Comparison of ENCODE assay signal across 16 cellular contexts in the genomic region with DNA sequence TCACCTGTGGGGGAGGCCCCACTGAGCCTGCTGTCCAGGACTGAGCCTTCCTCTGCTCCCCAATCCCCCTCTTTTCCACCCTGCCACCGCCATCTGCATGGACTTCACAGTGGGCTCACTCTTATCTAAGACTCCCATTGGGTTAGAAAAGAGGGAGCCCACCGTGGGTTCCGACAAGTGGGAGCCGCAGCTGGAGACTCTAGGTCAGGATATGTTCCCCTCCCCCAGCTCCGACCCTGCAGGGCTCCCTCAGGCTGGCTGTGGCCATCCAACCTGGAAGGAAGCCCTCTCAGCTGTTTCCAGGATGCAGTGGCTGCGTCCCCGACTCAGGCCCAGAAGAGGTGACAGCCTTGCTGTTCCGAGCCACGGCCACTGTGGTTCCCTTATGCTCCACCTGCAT. TPM values are rescaled to one million over a fixed set of nuclear protein-coding genes. Genes with fewer than 3 reads are reported as not detected.
"Had no signal": no experiment of that assay in that cellular context is flagged by ENCODE, and none has a peak within 500 bp of the region (broad histone marks: within the 10 kb centered on the region; RNA-seq: fewer than 3 reads in every experiment).

No MANE protein-coding gene starts in this region.

- DNase-seq: activated CD4-positive, alpha-beta T cell treated with anti-CD3 and anti-CD28 coated beads, Interleukin-2, amount 50 U/mL, for 1 hour; activated naive CD4-positive, alpha-beta T cell treated with anti-CD3 and anti-CD28 coated beads, Interleukin-2, amount 50 U/mL, for 16 hours; activated T-cell treated with anti-CD3 and anti-CD28 coated beads for 4 hours; amygdala; esophagus squamous epithelium; nephron progenitor cell; pancreas; stimulated activated CD4-positive, alpha-beta T cell treated with anti-CD3 and anti-CD28 coated beads, Interleukin-15, amount 100 ng/mL, for 24 hours; stimulated activated CD4-positive, alpha-beta T cell treated with anti-CD3 and anti-CD28 coated beads, Interleukin-4, amount 100 ng/mL, for 24 hours; T-helper 2 cell had no signal

- H3K27ac ChIP-seq: pancreas had no signal

- H3K4me3 Mint-ChIP-seq: brain; nephron progenitor cell; stimulated activated naive CD8-positive, alpha-beta T cell treated with anti-CD3 and anti-CD28 coated beads, Interleukin-15, Interleukin-2, amounts not matched to agents 100 ng/mL and 50 ng/mL, for 24 hours had no signal

- H3K4me3 ChIP-seq: esophagus squamous epithelium, pancreas had no signal

- H3K36me3 ChIP-seq: esophagus squamous epithelium, pancreas had no signal

- H3K9me3 Mint-ChIP-seq: nephron progenitor cell; stimulated activated naive CD8-positive, alpha-beta T cell treated with anti-CD3 and anti-CD28 coated beads, Interleukin-15, Interleukin-2, amounts not matched to agents 100 ng/mL and 50 ng/mL, for 24 hours had no signal

- H3K9me3 ChIP-seq: esophagus squamous epithelium, pancreas had no signal

- H3K27ac Mint-ChIP-seq: nephron progenitor cell; stimulated activated naive CD8-positive, alpha-beta T cell treated with anti-CD3 and anti-CD28 coated beads, Interleukin-15, Interleukin-2, amounts not matched to agents 100 ng/mL and 50 ng/mL, for 24 hours had no signal

RNA-seq across cellular contexts. Expression of a gene that starts 4.8 kb away (rescaled TPM):
- total RNA-seq: activated CD8-positive, alpha-beta memory T cell treated with anti-CD3 and anti-CD28 coated beads for 36 hours; dermis microvascular lymphatic vessel endothelial cell had no signal

RNA-seq across cellular contexts. Expression of a gene that starts 34.9 kb away (rescaled TPM):
- total RNA-seq: activated CD8-positive, alpha-beta memory T cell treated with anti-CD3 and anti-CD28 coated beads for 36 hours; cerebellum; dermis microvascular lymphatic vessel endothelial cell; renal cortical epithelial cell had no signal
